Comparison of ENCODE assay signal across 9 cellular contexts in the genomic region with DNA sequence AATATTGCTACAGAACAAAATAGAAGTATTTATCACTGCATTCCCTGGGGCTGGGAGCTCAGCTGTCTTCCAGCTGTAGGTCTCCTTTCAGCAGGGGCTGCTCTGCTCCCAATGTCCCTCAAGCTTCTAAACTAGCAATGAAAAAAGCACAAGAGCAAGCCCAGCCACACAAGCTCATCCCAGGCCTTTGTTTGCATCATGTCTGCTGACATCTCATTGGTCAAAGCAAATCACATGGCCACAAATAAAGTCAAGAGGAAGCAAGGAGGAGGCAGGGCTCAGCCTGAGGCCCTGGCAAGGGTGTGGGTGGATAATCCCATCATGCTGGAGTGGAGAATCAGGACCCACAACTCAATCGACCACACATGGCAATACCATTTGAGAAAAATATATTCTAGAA. TPM values are rescaled to one million over a fixed set of nuclear protein-coding genes. Genes with fewer than 3 reads are reported as not detected.
DNase-seq lines count a peak whose midpoint lies in the region; ATAC-seq, FAIRE-seq and TF ChIP-seq lines count a peak whose summit lies in the region.
"Had no signal": no experiment of that assay in that cellular context is flagged by ENCODE, and none has a peak within 500 bp of the region (broad histone marks: within the 10 kb centered on the region; RNA-seq: fewer than 3 reads in every experiment).

No MANE protein-coding gene starts in this region.

- H3K4me3 ChIP-seq in GM12878: no peak overlapping the region
- H3K4me3 ChIP-seq in neuronal stem cell (ENCODE audit: low read length in 2 of 2): no peak overlapping the region
- H3K4me3 ChIP-seq in gastrocnemius medialis: no peak overlapping the region

- H3K4me1 ChIP-seq in GM12878 (ENCODE audit: control insufficient read depth, insufficient read depth, low read length) (peaks cover 2% of the 10 kb centered on the region), neuronal stem cell (ENCODE audit: control insufficient read depth in 2 of 2, insufficient read depth in 1 of 2, low read depth in 1 of 2, low read length in 2 of 2) (peaks cover 6 to 11% of the 10 kb centered on the region in 2 donors), gastrocnemius medialis (peaks cover 4 to 8% of the 10 kb centered on the region in 2 donors)

- H2AFZ ChIP-seq in GM12878 (ENCODE audit: control insufficient read depth, low read depth, low read length) (peak overlapping the region; percentile 70), neuronal stem cell (ENCODE audit: low read length) (no peak overlapping the region)

- no peaks in the 10 kb centered on the region for H3K36me3 Mint-ChIP-seq in activated CD4-positive, alpha-beta T cell treated with anti-CD3 and anti-CD28 coated beads, Interleukin-2, amount 10 ng/mL, durations not matched to agents 7 days and 5 days (ENCODE audit: low read depth)

- no peak overlapping the region for H2BK5ac ChIP-seq in neuronal stem cell (ENCODE audit: low read length)

- no peak overlapping the region for H3K14ac ChIP-seq in neuronal stem cell (ENCODE audit: low read length)

- 0% methylated on average over 1 of the region's 1 CpG for WGBS in GM12878 (ENCODE audit: insufficient coverage, insufficient replicate concordance, low lambda C conversion rate, missing lambda C conversion rate)
- no CpG with 5 or more reads among the region's 1 CpG for WGBS in neuronal stem cell (ENCODE audit: extremely low coverage in 2 of 2, insufficient read length in 2 of 2, insufficient replicate concordance in 1 of 2), 2 donors

- no peak for TF ChIP-seq RAD21 in GM12878 (IDR thresholded peaks at IDR 0.05; ENCODE audit: insufficient read depth, low read depth, low read length)

- no peak for FAIRE-seq in GM12878 (lab: Jason Lieb, UNC)
- FAIRE-seq: islet of Langerhans had no signal

- H3K36me3 ChIP-seq in GM12878 (ENCODE audit: control insufficient read depth in 2 of 2, insufficient read depth in 2 of 2, low read length in 1 of 2) (no peaks in the 10 kb centered on the region), neuronal stem cell (replicated peaks in 1 of 2; ENCODE audit: control insufficient read depth in 2 of 2, insufficient read depth in 2 of 2, low read length in 2 of 2) (no peaks in the 10 kb centered on the region), gastrocnemius medialis (no peaks in the 10 kb centered on the region)

- H4K91ac ChIP-seq in neuronal stem cell (ENCODE audit: low read depth, low read length, poor library complexity): no peak overlapping the region

- H2BK12ac ChIP-seq in neuronal stem cell (ENCODE audit: low read length): no peak overlapping the region

- intact Hi-C loops in GM12878 (cut with micrococcal nuclease; ENCODE audit: unreplicated experiment): no loop called here
- intact Hi-C loops in gastrocnemius medialis (cut with DNase I; ENCODE audit: low total_unique reads): no loop called here

- BruUV-seq in GM12878 (replicated peaks; lab: Mats Ljungman, UMichigan): no TSS peak

- no peaks in the 10 kb centered on the region for H4K20me1 ChIP-seq in GM12878 (ENCODE audit: control insufficient read depth, insufficient read depth)

- H3K79me2 ChIP-seq in GM12878 (ENCODE audit: control insufficient read depth, insufficient read depth, low read length): no peaks in the 10 kb centered on the region

- H3K27ac ChIP-seq in GM12878 (ENCODE audit: control insufficient read depth, insufficient read depth) (no peak overlapping the region), neuronal stem cell (replicated peaks; ENCODE audit: low read length) (no peak overlapping the region), gastrocnemius medialis (no peak overlapping the region)

- no peak overlapping the region for H2AK5ac ChIP-seq in neuronal stem cell (ENCODE audit: low read depth, low read length)

- no peak overlapping the region for H3K27ac Mint-ChIP-seq in activated CD4-positive, alpha-beta T cell treated with anti-CD3 and anti-CD28 coated beads, Interleukin-2, amount 10 ng/mL, durations not matched to agents 7 days and 5 days

- TF ChIP-seq POLR2A in GM12878 (IDR thresholded peaks at IDR 0.05; ENCODE audit: low read depth, low read length) (no peak), gastrocnemius medialis (IDR thresholded peaks at IDR 0.05) (no peak)

- in situ Hi-C loops in GM12878 (cut with MboI): no loop called here
- in situ Hi-C loops in gastrocnemius medialis (cut with MboI; ENCODE audit: low sequenced_read_pairs in 4 of 4): loop anchor here in 3 of 4 donors (10.0 to 25.0 kb wide), 4 partner anchors 71 to 411 kb away; no protein-coding TSS in a partner anchor

- H3K4me3 Mint-ChIP-seq in activated CD4-positive, alpha-beta T cell treated with anti-CD3 and anti-CD28 coated beads, Interleukin-2, amount 10 ng/mL, durations not matched to agents 7 days and 5 days: no peak overlapping the region

- H3K4ac ChIP-seq in neuronal stem cell (ENCODE audit: low read length): no peak overlapping the region

- H4K8ac ChIP-seq in neuronal stem cell (ENCODE audit: low read depth, low read length): no peak overlapping the region

- no peak overlapping the region for H2BK120ac ChIP-seq in neuronal stem cell (ENCODE audit: low read depth, low read length)

- CTCF ChIA-PET in activated CD4-positive, alpha-beta T cell treated with anti-CD3 and anti-CD28 coated beads, Interleukin-2, amount 10 ng/mL, durations not matched to agents 7 days and 5 days (lab: Charles Lee): interaction anchor here (0.6 to 1.3 kb wide), 3 partner anchors 10 to 38 kb away, joined by 3 to 4 read pairs (median 3); no protein-coding TSS in a partner anchor
- CTCF ChIA-PET in GM12878 (lab: Yijun Ruan, JAX): interaction anchor here (0.7 to 1.1 kb wide), 2 partner anchors 365 to 462 kb away, joined by 3 to 6 read pairs; no protein-coding TSS in a partner anchor

- H3K27me3 ChIP-seq in GM12878 (replicated peaks in 1 of 2; ENCODE audit: control insufficient read depth in 2 of 2, insufficient read depth in 2 of 2, low read length in 1 of 2) (peaks cover 0 to 1% of the 10 kb centered on the region in 2 experiments; a peak in 2 of 4 replicates), neuronal stem cell (ENCODE audit: control insufficient read depth in 3 of 3, insufficient read depth in 3 of 3, low read depth in 1 of 3, low read length in 3 of 3) (peaks cover 8 to 49% (median 38%) of the 10 kb centered on the region in 3 experiments), gastrocnemius medialis (no peaks in the 10 kb centered on the region)

- H3K9me3 ChIP-seq in GM12878 (replicated peaks; ENCODE audit: control insufficient read depth, insufficient read depth, low read length): no peaks in the 10 kb centered on the region
- H3K9me3 ChIP-seq in neuronal stem cell (replicated peaks in 1 of 2; ENCODE audit: control insufficient read depth in 2 of 2, insufficient read depth in 1 of 2, low read depth in 1 of 2, low read length in 2 of 2): peaks cover 2 to 3% of the 10 kb centered on the region in 2 donors
- no peaks in the 10 kb centered on the region for H3K9me3 ChIP-seq in gastrocnemius medialis

- H3K4me2 ChIP-seq in GM12878 (ENCODE audit: control insufficient read depth, insufficient read depth) (no peak overlapping the region), neuronal stem cell (ENCODE audit: insufficient read depth, low read length, poor library complexity, severe bottlenecking) (no peak overlapping the region)

- DNase-seq in activated CD4-positive, alpha-beta T cell treated with anti-CD3 and anti-CD28 coated beads, Interleukin-2, amount 10 ng/mL, durations not matched to agents 7 days and 5 days: peak; percentile 33
- DNase-seq in activated CD4-positive, alpha-beta T cell treated with anti-CD3 and anti-CD28 coated beads for 1 hour: no peak
- DNase-seq in NCI-H446 treated with DMSO at 0.1 percent for 48 hours (lab: John Stamatoyannopoulos, UW) (peak; percentile 39), GM12878 (ENCODE audit: low read depth, low spot score) (no peak), neuronal stem cell (ENCODE audit: low spot score) (peak; percentile 45), gastrocnemius medialis (no peak)
- DNase-seq in stimulated activated CD4-positive, alpha-beta T cell treated with anti-CD3 and anti-CD28 coated beads, Interleukin-4, amount 100 ng/mL, for 24 hours: no peak

- H3K9me3 Mint-ChIP-seq in activated CD4-positive, alpha-beta T cell treated with anti-CD3 and anti-CD28 coated beads, Interleukin-2, amount 10 ng/mL, durations not matched to agents 7 days and 5 days: no peaks in the 10 kb centered on the region

- TF ChIP-seq CTCF in GM12878 (IDR thresholded peaks at IDR 0.05 in 2 of 3, conservative IDR thresholded peaks at IDR 0.05 in 1 of 3; ENCODE audit: control insufficient read depth in 2 of 3, extremely low read depth in 1 of 3, insufficient read depth in 1 of 3, low read depth in 3 of 3, low read length in 3 of 3) (no peak), gastrocnemius medialis (IDR thresholded peaks at IDR 0.05 in 4 of 5, conservative IDR thresholded peaks at IDR 0.05 in 1 of 5) (no peak)

- peak; percentile 61 for ATAC-seq in GM12878
- ATAC-seq in GM19023 (IDR thresholded peaks at IDR 0.05; ENCODE audit: unreplicated experiment): no peak
- ATAC-seq in gastrocnemius medialis: no peak

- POLR2A ChIA-PET in activated CD4-positive, alpha-beta T cell treated with anti-CD3 and anti-CD28 coated beads, Interleukin-2, amount 10 ng/mL, durations not matched to agents 7 days and 5 days (lab: Charles Lee): interaction anchor here (0.7 kb wide), 1 partner anchor 9 kb away, joined by 3 read pairs; no protein-coding TSS in a partner anchor
- POLR2A ChIA-PET in GM12878 (lab: Charles Lee): no interaction called here

- H3K9ac ChIP-seq in GM12878 (ENCODE audit: control insufficient read depth, insufficient read depth, low read length) (no peak overlapping the region), neuronal stem cell (ENCODE audit: low read depth, low read length, poor library complexity) (no peak overlapping the region)

- no peak overlapping the region for H3K23ac ChIP-seq in neuronal stem cell (ENCODE audit: low read depth, low read length, poor library complexity)

- no peak overlapping the region for H3K18ac ChIP-seq in neuronal stem cell (ENCODE audit: low read length)

- no peak overlapping the region for H2BK15ac ChIP-seq in neuronal stem cell (ENCODE audit: low read length)

- SMC1A ChIA-PET in GM12878 (lab: Charles Lee; ENCODE audit: uncharacterized antibody, unreplicated experiment): interaction anchor here (0.7 kb wide), 2 partner anchors 85 to 420 kb away, joined by 3 read pairs; no protein-coding TSS in a partner anchor

- no peak for TF ChIP-seq EP300 in GM12878 (IDR thresholded peaks at IDR 0.05; ENCODE audit: borderline replicate concordance in 1 of 2, control insufficient read depth in 1 of 2, low read depth in 2 of 2, low read length in 2 of 2)

- RAD21 ChIA-PET in GM12878 (lab: Charles Lee; ENCODE audit: unreplicated experiment): interaction anchor here (1.5 kb wide), 1 partner anchor 365 kb away, joined by 5 read pairs; no protein-coding TSS in a partner anchor

- peaks cover 15% of the 10 kb centered on the region for H3K27me3 Mint-ChIP-seq in activated CD4-positive, alpha-beta T cell treated with anti-CD3 and anti-CD28 coated beads, Interleukin-2, amount 10 ng/mL, durations not matched to agents 7 days and 5 days

- peaks cover 39% of the 10 kb centered on the region for H3K4me1 Mint-ChIP-seq in activated CD4-positive, alpha-beta T cell treated with anti-CD3 and anti-CD28 coated beads, Interleukin-2, amount 10 ng/mL, durations not matched to agents 7 days and 5 days

- H3K79me1 ChIP-seq in neuronal stem cell (ENCODE audit: low read depth, low read length): no peaks in the 10 kb centered on the region

RNA-seq across cellular contexts. Expression of a gene that starts 2.2 kb away (rescaled TPM):
- 1 to 10 TPM; 2.0 to 2.2 TPM for total RNA-seq in activated CD4-positive, alpha-beta T cell treated with anti-CD3 and anti-CD28 coated beads, Interleukin-2, amount 10 ng/mL, durations not matched to agents 7 days and 5 days
- total RNA-seq in GM12878 (2013; cell fraction: nucleolus; rRNA removed): not detected in 2 replicates
- 0.05 and 0.06 TPM in 2 replicates for total RNA-seq in GM12878 (2014; rRNA removed)
- total RNA-seq in GM12878 (2014; rRNA removed; fragmentation: Illumina TruSeq; extraction: Trizol): 0.09 and 0.13 TPM in 2 replicates
- total RNA-seq in GM12878 (2021): 0.13 TPM in 2 replicates
- polyA plus RNA-seq in GM12878 (2011; ENCODE audit: low read depth): not detected
- not detected in 2 replicates for polyA plus RNA-seq in GM12878 (2011; rRNA removed)
- polyA plus RNA-seq in GM12878 (2011; cell fraction: cytosol; rRNA removed): not detected in 2 replicates
- polyA plus RNA-seq in GM12878 (2011; cell fraction: nucleus; rRNA removed): not detected in 2 replicates
- 0.07 TPM in 1 of 2 replicates, not detected in the other for polyA plus RNA-seq in GM12878 (2012)
- 0.22 TPM in 1 of 2 replicates, not detected in the other for polyA plus RNA-seq in GM12878 (2014; fragmentation: Illumina TruSeq; extraction: Trizol)
- under 1 TPM; 0.06 to 0.11 TPM for polyA plus RNA-seq in GM12878 (2014; fragmentation: Nextera tagmentation; extraction: Ambion mirVana)
- 0.05 TPM in 1 of 2 replicates, not detected in the other for polyA plus RNA-seq in GM12878 (2014; rRNA removed)
- polyA plus RNA-seq in GM12878 (2016; fragmentation: Nextera tagmentation; extraction: Ambion mirVana): under 1 TPM in 1 of 2 experiments, not detected in 1; 0.10 TPM
- polyA minus RNA-seq in GM12878 (2011; rRNA and poly(A)+ RNA removed): not detected in 2 replicates
- not detected in 2 replicates for polyA minus RNA-seq in GM12878 (2011; cell fraction: cytosol; rRNA and poly(A)+ RNA removed)
- not detected in 2 replicates for polyA minus RNA-seq in GM12878 (2011; cell fraction: nucleus; rRNA and poly(A)+ RNA removed)
- polyA plus RNA-seq in neuronal stem cell (2013, experiment 1 of 2): 0.18 TPM
- polyA plus RNA-seq in neuronal stem cell (2013, experiment 2 of 2): 0.17 TPM
- under 1 TPM in 2 of 4 donors, not detected in 2; 0.18 to 0.46 TPM for total RNA-seq in gastrocnemius medialis

RNA-seq across cellular contexts. Expression of a gene that starts 36.5 kb away (rescaled TPM):
- total RNA-seq in activated CD4-positive, alpha-beta T cell treated with anti-CD3 and anti-CD28 coated beads, Interleukin-2, amount 10 ng/mL, durations not matched to agents 7 days and 5 days: 10 to 100 TPM; 77.4 to 83.3 TPM
- 5.4 and 6.0 TPM in 2 replicates for total RNA-seq in GM12878 (2013; cell fraction: nucleolus; rRNA removed)
- total RNA-seq in GM12878 (2014; rRNA removed) (33.7 and 34.3 TPM in 2 replicates), GM12878 (2014; rRNA removed; fragmentation: Illumina TruSeq; extraction: Trizol) (39.0 and 39.4 TPM in 2 replicates), GM12878 (2021) (40.2 and 42.1 TPM in 2 replicates), gastrocnemius medialis (100 to 1,000 TPM in 1 of 4 donors, 10 to 100 TPM in 3; 79.2 to 128 (median 88.5) TPM)
- 28.9 TPM for polyA plus RNA-seq in GM12878 (2011; ENCODE audit: low read depth)
- polyA plus RNA-seq in GM12878 (2011; rRNA removed) (26.7 and 32.1 TPM in 2 replicates), GM12878 (2014; fragmentation: Illumina TruSeq; extraction: Trizol) (62.7 and 65.1 TPM in 2 replicates), GM12878 (2014; fragmentation: Nextera tagmentation; extraction: Ambion mirVana) (10 to 100 TPM; 34.8 to 46.6 TPM), GM12878 (2014; rRNA removed) (33.1 and 36.0 TPM in 2 replicates), GM12878 (2016; fragmentation: Nextera tagmentation; extraction: Ambion mirVana) (100 to 1,000 TPM; 128 to 137 TPM)
- 10.6 and 10.8 TPM in 2 replicates for polyA plus RNA-seq in GM12878 (2011; cell fraction: cytosol; rRNA removed)
- 12.5 and 15.6 TPM in 2 replicates for polyA plus RNA-seq in GM12878 (2011; cell fraction: nucleus; rRNA removed)
- polyA plus RNA-seq in GM12878 (2012): 54.0 and 59.1 TPM in 2 replicates
- polyA minus RNA-seq in GM12878 (2011; rRNA and poly(A)+ RNA removed): 2.4 and 6.1 TPM in 2 replicates
- polyA minus RNA-seq in GM12878 (2011; cell fraction: cytosol; rRNA and poly(A)+ RNA removed): 5.3 and 7.2 TPM in 2 replicates
- polyA minus RNA-seq in GM12878 (2011; cell fraction: nucleus; rRNA and poly(A)+ RNA removed): 1.2 and 2.2 TPM in 2 replicates
- 252 TPM for polyA plus RNA-seq in neuronal stem cell (2013, experiment 1 of 2)
- polyA plus RNA-seq in neuronal stem cell (2013, experiment 2 of 2): 243 TPM

Comparison
In these comparisons a context has a peak if more than half of its experiments do, and no peak if none do; other contexts are left out.
1. DNase-seq: peak in activated CD4-positive, alpha-beta T cell treated with anti-CD3 and anti-CD28 coated beads, Interleukin-2, amount 10 ng/mL, durations not matched to agents 7 days and 5 days (single experiment), NCI-H446 treated with DMSO at 0.1 percent for 48 hours (single experiment) and neuronal stem cell (single experiment); none in activated CD4-positive, alpha-beta T cell treated with anti-CD3 and anti-CD28 coated beads for 1 hour (single experiment), GM12878 (single experiment), stimulated activated CD4-positive, alpha-beta T cell treated with anti-CD3 and anti-CD28 coated beads, Interleukin-4, amount 100 ng/mL, for 24 hours (single experiment) and gastrocnemius medialis (0 of 2).